ENCODE assay signal across 1 cellular context in the genomic region with DNA sequence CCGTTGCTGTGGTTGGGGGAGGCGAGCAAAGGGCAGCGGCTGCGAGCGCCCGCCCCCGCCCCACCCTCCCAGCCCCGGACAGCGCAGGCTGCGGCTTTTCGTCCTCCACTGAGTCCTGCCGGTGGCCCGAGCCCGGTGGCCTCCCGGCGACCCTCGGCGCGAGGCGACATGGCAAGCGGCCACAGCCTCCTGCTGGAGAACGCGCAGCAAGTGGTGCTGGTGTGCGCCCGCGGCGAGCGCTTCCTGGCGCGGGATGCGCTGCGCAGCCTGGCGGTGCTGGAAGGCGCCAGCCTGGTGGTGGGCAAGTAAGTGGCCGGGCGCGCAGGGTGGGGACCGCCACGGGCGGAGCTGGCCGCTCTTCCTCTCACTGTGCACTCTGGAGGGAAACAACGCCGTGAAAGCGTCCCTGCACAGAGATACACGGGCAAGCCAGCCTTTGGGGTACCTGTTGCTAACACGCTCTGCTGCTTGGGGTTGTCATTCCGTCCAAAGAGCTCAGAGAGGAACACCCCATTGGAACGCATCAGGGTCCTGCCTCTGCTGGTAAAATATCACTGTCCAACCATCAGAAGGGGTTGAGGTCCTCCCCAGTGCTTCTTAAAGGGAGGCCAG.
TF ChIP-seq lines count a peak whose summit lies in the region.

Gene AMDHD1 (plus strand): TSS at position 101 of the 612 bp plus-strand sequence. CDS start 68 bp downstream, at position 169.

TF ChIP-seq in HepG2, 621 proteins besides CTCF, POLR2A, EP300 and RAD21 (continued from another document and continues in another):
- TF ChIP-seq PLSCR1 (CRISPR knock-in tag; IDR thresholded peaks at IDR 0.05; ENCODE audit: borderline replicate concordance) (no peak; the same call in 1 of the 2 replicates), MXD1 (CRISPR knock-in tag; IDR thresholded peaks at IDR 0.05) (0 out of 2 replicates have a peak, but pooled peaks have one; percentile 45), ZNF230 (CRISPR knock-in tag; IDR thresholded peaks at IDR 0.05) (no peak), SALL1 (CRISPR knock-in tag; IDR thresholded peaks at IDR 0.05) (peak; percentile 81; the same call in 1 of the 2 replicates), SMYD3 (CRISPR knock-in tag; IDR thresholded peaks at IDR 0.05) (no peak), NR1H2 (CRISPR knock-in tag; IDR thresholded peaks at IDR 0.05; ENCODE audit: borderline replicate concordance, low read depth) (no peak), ZNF891 (CRISPR knock-in tag; IDR thresholded peaks at IDR 0.05) (no peak), JARID2 (CRISPR knock-in tag; IDR thresholded peaks at IDR 0.05; ENCODE audit: insufficient replicate concordance) (no peak), MYNN (CRISPR knock-in tag; IDR thresholded peaks at IDR 0.05; ENCODE audit: low read depth) (no peak), ZNF205 (CRISPR knock-in tag; IDR thresholded peaks at IDR 0.05) (no peak), LBX2 (CRISPR knock-in tag; IDR thresholded peaks at IDR 0.05; ENCODE audit: borderline replicate concordance) (no peak), THRA (CRISPR knock-in tag; IDR thresholded peaks at IDR 0.05; ENCODE audit: borderline replicate concordance) (no peak), SKIL (CRISPR knock-in tag; IDR thresholded peaks at IDR 0.05; ENCODE audit: borderline replicate concordance) (no peak; the same call in 1 of the 2 replicates), RNF2 (conservative IDR thresholded peaks at IDR 0.05; ENCODE audit: low read depth) (no peak), YY1 (IDR thresholded peaks at IDR 0.05; ENCODE audit: insufficient read depth, insufficient replicate concordance, low read depth, low read length) (peak; percentile 35), KLF6 (CRISPR knock-in tag; IDR thresholded peaks at IDR 0.05) (no peak), GTF3A (CRISPR knock-in tag; conservative IDR thresholded peaks at IDR 0.05) (no peak), HNRNPL (IDR thresholded peaks at IDR 0.05; ENCODE audit: low read depth, low read length) (no peak), ATF3 (CRISPR knock-in tag; IDR thresholded peaks at IDR 0.05) (peak; percentile 19; the same call in 1 of the 2 replicates), MBNL3 (CRISPR knock-in tag; conservative IDR thresholded peaks at IDR 0.05) (no peak), PLRG1 (conservative IDR thresholded peaks at IDR 0.05) (no peak), PTBP1 (IDR thresholded peaks at IDR 0.05; ENCODE audit: low read depth, low read length, poor library complexity, severe bottlenecking) (no peak), SP1 (IDR thresholded peaks at IDR 0.05) (no peak), SP1 (CRISPR knock-in tag; IDR thresholded peaks at IDR 0.05) (no peak), JUN (CRISPR knock-in tag; IDR thresholded peaks at IDR 0.05) (no peak), THYN1 (CRISPR knock-in tag; IDR thresholded peaks at IDR 0.05; ENCODE audit: borderline replicate concordance, low read depth) (no peak), ATM (IDR thresholded peaks at IDR 0.05; ENCODE audit: borderline replicate concordance) (no peak), ARNT2 (CRISPR knock-in tag; IDR thresholded peaks at IDR 0.05; ENCODE audit: low read depth) (no peak; the same call in 1 of the 2 replicates), SNAI1 (CRISPR knock-in tag; IDR thresholded peaks at IDR 0.05; ENCODE audit: borderline replicate concordance) (no peak), SNRNP70 (IDR thresholded peaks at IDR 0.05; ENCODE audit: low read depth, low read length) (no peak), RFX1 (IDR thresholded peaks at IDR 0.05) (no peak), ZNF607 (CRISPR knock-in tag; IDR thresholded peaks at IDR 0.05; ENCODE audit: borderline replicate concordance) (peak; percentile 71; the same call in 1 of the 2 replicates), ZC3H4 (CRISPR knock-in tag; IDR thresholded peaks at IDR 0.05; ENCODE audit: borderline replicate concordance) (no peak), HNRNPK (IDR thresholded peaks at IDR 0.05; ENCODE audit: low read depth, low read length, poor library complexity, severe bottlenecking) (no peak), GMEB1 (CRISPR knock-in tag; IDR thresholded peaks at IDR 0.05; ENCODE audit: borderline replicate concordance) (no peak), ZSCAN22 (CRISPR knock-in tag; IDR thresholded peaks at IDR 0.05) (peak; percentile 8; the same call in 1 of the 2 replicates), ZNF737 (CRISPR knock-in tag; IDR thresholded peaks at IDR 0.05; ENCODE audit: borderline replicate concordance) (no peak), ZNF543 (CRISPR knock-in tag; IDR thresholded peaks at IDR 0.05) (peak; percentile 57; the same call in 1 of the 2 replicates), KLF12 (CRISPR knock-in tag; IDR thresholded peaks at IDR 0.05; ENCODE audit: borderline replicate concordance) (0 out of 2 replicates have a peak, but pooled peaks have one; percentile 79), DR1 (CRISPR knock-in tag; IDR thresholded peaks at IDR 0.05) (peak; percentile 38; the same call in 1 of the 2 replicates), PAWR (CRISPR knock-in tag; IDR thresholded peaks at IDR 0.05; ENCODE audit: borderline replicate concordance) (no peak), ZNF274 (CRISPR knock-in tag; IDR thresholded peaks at IDR 0.05) (no peak), ZNF207 (IDR thresholded peaks at IDR 0.05; ENCODE audit: borderline replicate concordance) (no peak), XBP1 (CRISPR knock-in tag; IDR thresholded peaks at IDR 0.05) (no peak), HOXD1 (CRISPR knock-in tag; IDR thresholded peaks at IDR 0.05) (no peak), MAF1 (CRISPR knock-in tag; IDR thresholded peaks at IDR 0.05; ENCODE audit: borderline replicate concordance) (peak; percentile 58; the same call in 1 of the 2 replicates), RBM39 (IDR thresholded peaks at IDR 0.05; ENCODE audit: low read depth, low read length, poor library complexity, severe bottlenecking) (peak; percentile 79), ZNF30 (CRISPR knock-in tag; IDR thresholded peaks at IDR 0.05) (no peak), ZNF580 (CRISPR knock-in tag; IDR thresholded peaks at IDR 0.05; ENCODE audit: borderline replicate concordance, low read depth) (no peak; the same call in 1 of the 2 replicates), HDAC6 (IDR thresholded peaks at IDR 0.05; ENCODE audit: low read depth, low read length) (no peak)
- TF ChIP-seq, protein P1, sequence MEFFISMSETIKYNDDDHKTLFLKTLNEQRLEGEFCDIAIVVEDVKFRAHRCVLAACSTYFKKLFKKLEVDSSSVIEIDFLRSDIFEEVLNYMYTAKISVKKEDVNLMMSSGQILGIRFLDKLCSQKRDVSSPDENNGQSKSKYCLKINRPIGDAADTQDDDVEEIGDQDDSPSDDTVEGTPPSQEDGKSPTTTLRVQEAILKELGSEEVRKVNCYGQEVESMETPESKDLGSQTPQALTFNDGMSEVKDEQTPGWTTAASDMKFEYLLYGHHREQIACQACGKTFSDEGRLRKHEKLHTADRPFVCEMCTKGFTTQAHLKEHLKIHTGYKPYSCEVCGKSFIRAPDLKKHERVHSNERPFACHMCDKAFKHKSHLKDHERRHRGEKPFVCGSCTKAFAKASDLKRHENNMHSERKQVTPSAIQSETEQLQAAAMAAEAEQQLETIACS (CRISPR knock-in tag; IDR thresholded peaks at IDR 0.05), result no peak; the same call in 1 of the 2 replicates
- TF ChIP-seq, protein P2, sequence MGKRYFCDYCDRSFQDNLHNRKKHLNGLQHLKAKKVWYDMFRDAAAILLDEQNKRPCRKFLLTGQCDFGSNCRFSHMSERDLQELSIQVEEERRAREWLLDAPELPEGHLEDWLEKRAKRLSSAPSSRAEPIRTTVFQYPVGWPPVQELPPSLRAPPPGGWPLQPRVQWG (CRISPR knock-in tag; IDR thresholded peaks at IDR 0.05; ENCODE audit: borderline replicate concordance, low read depth), result no peak
- TF ChIP-seq, protein P3, sequence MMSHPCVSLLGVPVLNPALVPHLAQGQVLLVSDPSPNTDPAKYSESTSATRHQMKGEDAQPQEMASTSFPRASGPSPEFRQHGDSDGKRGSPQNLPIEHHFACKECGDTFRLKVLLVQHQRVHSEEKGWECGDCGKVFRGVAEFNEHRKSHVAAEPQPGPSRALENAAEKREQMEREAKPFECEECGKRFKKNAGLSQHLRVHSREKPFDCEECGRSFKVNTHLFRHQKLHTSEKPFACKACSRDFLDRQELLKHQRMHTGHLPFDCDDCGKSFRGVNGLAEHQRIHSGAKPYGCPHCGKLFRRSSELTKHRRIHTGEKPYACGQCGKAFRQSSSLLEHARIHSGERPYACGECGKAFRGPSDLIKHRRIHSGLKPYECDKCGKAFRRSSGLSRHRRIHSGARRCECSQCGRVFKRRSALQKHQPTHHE (CRISPR knock-in tag; IDR thresholded peaks at IDR 0.05; ENCODE audit: borderline replicate concordance), result no peak
- TF ChIP-seq, protein P4, sequence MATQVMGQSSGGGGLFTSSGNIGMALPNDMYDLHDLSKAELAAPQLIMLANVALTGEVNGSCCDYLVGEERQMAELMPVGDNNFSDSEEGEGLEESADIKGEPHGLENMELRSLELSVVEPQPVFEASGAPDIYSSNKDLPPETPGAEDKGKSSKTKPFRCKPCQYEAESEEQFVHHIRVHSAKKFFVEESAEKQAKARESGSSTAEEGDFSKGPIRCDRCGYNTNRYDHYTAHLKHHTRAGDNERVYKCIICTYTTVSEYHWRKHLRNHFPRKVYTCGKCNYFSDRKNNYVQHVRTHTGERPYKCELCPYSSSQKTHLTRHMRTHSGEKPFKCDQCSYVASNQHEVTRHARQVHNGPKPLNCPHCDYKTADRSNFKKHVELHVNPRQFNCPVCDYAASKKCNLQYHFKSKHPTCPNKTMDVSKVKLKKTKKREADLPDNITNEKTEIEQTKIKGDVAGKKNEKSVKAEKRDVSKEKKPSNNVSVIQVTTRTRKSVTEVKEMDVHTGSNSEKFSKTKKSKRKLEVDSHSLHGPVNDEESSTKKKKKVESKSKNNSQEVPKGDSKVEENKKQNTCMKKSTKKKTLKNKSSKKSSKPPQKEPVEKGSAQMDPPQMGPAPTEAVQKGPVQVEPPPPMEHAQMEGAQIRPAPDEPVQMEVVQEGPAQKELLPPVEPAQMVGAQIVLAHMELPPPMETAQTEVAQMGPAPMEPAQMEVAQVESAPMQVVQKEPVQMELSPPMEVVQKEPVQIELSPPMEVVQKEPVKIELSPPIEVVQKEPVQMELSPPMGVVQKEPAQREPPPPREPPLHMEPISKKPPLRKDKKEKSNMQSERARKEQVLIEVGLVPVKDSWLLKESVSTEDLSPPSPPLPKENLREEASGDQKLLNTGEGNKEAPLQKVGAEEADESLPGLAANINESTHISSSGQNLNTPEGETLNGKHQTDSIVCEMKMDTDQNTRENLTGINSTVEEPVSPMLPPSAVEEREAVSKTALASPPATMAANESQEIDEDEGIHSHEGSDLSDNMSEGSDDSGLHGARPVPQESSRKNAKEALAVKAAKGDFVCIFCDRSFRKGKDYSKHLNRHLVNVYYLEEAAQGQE (IDR thresholded peaks at IDR 0.05; ENCODE audit: borderline replicate concordance in 1 of 2, low read depth in 1 of 2, low read length in 2 of 2), result no peak
